Comparison of ENCODE assay signal across 7 cellular contexts in genomic region chr15:77419836-77420609, GRCh38. TPM values are rescaled to one million over a fixed set of nuclear protein-coding genes. Genes with fewer than 3 reads are reported as not detected.
DNase-seq lines count a peak whose midpoint lies in the region; ATAC-seq and TF ChIP-seq lines count a peak whose summit lies in the region.

A gene with protein sequence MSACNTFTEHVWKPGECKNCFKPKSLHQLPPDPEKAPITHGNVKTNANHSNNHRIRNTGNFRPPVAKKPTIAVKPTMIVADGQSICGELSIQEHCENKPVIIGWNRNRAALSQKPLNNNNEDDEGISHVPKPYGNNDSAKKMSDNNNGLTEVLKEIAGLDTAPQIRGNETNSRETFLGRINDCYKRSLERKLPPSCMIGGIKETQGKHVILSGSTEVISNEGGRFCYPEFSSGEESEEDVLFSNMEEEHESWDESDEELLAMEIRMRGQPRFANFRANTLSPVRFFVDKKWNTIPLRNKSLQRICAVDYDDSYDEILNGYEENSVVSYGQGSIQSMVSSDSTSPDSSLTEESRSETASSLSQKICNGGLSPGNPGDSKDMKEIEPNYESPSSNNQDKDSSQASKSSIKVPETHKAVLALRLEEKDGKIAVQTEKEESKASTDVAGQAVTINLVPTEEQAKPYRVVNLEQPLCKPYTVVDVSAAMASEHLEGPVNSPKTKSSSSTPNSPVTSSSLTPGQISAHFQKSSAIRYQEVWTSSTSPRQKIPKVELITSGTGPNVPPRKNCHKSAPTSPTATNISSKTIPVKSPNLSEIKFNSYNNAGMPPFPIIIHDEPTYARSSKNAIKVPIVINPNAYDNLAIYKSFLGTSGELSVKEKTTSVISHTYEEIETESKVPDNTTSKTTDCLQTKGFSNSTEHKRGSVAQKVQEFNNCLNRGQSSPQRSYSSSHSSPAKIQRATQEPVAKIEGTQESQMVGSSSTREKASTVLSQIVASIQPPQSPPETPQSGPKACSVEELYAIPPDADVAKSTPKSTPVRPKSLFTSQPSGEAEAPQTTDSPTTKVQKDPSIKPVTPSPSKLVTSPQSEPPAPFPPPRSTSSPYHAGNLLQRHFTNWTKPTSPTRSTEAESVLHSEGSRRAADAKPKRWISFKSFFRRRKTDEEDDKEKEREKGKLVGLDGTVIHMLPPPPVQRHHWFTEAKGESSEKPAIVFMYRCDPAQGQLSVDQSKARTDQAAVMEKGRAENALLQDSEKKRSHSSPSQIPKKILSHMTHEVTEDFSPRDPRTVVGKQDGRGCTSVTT (N-terminal part only) (minus strand): TSS chr15:77420104. CDS start chr15:77181926, 238,178 bp downstream.

- peaks cover 4% of the 10 kb centered on the region for H3K4me1 ChIP-seq in hepatocyte (ENCODE audit: insufficient read depth)

- DNase-seq in NCI-H2081 treated with DMSO at 0.1 percent for 48 hours (lab: John Stamatoyannopoulos, UW) (peak; percentile 83), T1000 (lab: John Stamatoyannopoulos, UW) (peak; percentile 94), astrocyte of the hippocampus (ENCODE audit: low read depth, low spot score) (peak; percentile 100), hepatocyte (ENCODE audit: low spot score) (peak; percentile 99), retina (peak; percentile 99)

- ATAC-seq in GM18517 (IDR thresholded peaks at IDR 0.05; ENCODE audit: unreplicated experiment), result peak; percentile 79
- ATAC-seq in HG03039 (IDR thresholded peaks at IDR 0.05; ENCODE audit: unreplicated experiment), result peak; percentile 86

- H3K9me2 ChIP-seq in hepatocyte (replicated peaks; ENCODE audit: insufficient read depth), result no peaks in the 10 kb centered on the region

- WGBS in hepatocyte (ENCODE audit: low lambda C conversion rate, missing lambda C conversion rate), result 1% methylated on average over 28 of the region's 92 CpGs

- H3K27me3 ChIP-seq in hepatocyte, result no peaks in the 10 kb centered on the region

- no peaks in the 10 kb centered on the region for H3K36me3 ChIP-seq in hepatocyte (replicated peaks; ENCODE audit: insufficient read depth, low read depth)

- H3K9me3 ChIP-seq in hepatocyte (ENCODE audit: low read depth), result no peaks in the 10 kb centered on the region

- TF ChIP-seq CTCF in hepatocyte (IDR thresholded peaks at IDR 0.05; ENCODE audit: poor library complexity), result no peak

- H2AFZ ChIP-seq in hepatocyte, result peak within 1 kb of the TSS; percentile 81

- peak within 1 kb of the TSS; percentile 76 for H3K4me3 ChIP-seq in hepatocyte

- peak within 1 kb of the TSS; percentile 88 for H3K4me2 ChIP-seq in hepatocyte

- H3K79me2 ChIP-seq in hepatocyte, result peaks cover 83% of the 10 kb centered on the region

- peaks cover 21% of the 10 kb centered on the region for H4K20me1 ChIP-seq in hepatocyte (ENCODE audit: insufficient read depth, poor library complexity, severe bottlenecking)

- H3K27ac ChIP-seq in hepatocyte, result peak within 1 kb of the TSS; percentile 99

RNA-seq across cellular contexts. Expression of the gene that starts here (rescaled TPM):
- total RNA-seq in hepatocyte, result 27.1 and 30.1 TPM in 2 replicates
- 5.2 and 8.1 TPM in 2 replicates for polyA plus RNA-seq in hepatocyte

Comparison
In these comparisons a context has a peak if more than half of its experiments do, and no peak if none do; other contexts are left out.
1. Peak in every context shown above with its lines: DNase-seq, ATAC-seq, H3K4me3 ChIP-seq and H3K27ac ChIP-seq.